Comparison of ENCODE assay signal across 2 cellular contexts in the genomic region with DNA sequence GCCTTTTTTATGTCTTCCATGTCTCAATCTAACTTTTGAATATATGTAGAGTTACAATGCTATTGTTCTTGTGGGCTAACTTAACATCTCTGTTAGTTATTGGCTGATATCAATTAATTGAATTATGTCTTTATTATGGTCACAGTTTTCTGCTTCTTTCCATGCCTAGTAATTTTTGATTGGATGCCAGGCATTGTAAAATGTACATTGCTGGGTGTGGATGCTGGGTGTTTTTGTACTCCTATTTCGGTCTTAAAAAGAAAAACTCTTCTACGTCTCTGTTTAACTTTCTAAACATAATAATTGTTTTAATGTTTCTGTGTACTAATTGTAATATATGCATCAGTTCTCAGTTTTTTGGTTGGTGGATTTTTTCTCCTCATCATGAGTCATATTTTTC.
TF ChIP-seq lines count a peak whose summit lies in the region.

No MANE protein-coding gene starts in this region.

TF ChIP-seq in A549, 52 proteins besides CTCF, POLR2A, EP300 and RAD21 (continued from another document):
- TF ChIP-seq, protein P1, sequence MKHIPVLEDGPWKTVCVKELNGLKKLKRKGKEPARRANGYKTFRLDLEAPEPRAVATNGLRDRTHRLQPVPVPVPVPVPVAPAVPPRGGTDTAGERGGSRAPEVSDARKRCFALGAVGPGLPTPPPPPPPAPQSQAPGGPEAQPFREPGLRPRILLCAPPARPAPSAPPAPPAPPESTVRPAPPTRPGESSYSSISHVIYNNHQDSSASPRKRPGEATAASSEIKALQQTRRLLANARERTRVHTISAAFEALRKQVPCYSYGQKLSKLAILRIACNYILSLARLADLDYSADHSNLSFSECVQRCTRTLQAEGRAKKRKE (CRISPR knock-in tag; IDR thresholded peaks at IDR 0.05; ENCODE audit: low read depth), result no peak
- no peak for TF ChIP-seq CBX2 (IDR thresholded peaks at IDR 0.05; ENCODE audit: borderline replicate concordance, low read depth)
- TF ChIP-seq HOXB5 (CRISPR knock-in tag; IDR thresholded peaks at IDR 0.05), result no peak
- TF ChIP-seq NR3C1 (IDR thresholded peaks at IDR 0.05), result no peak
- no peak for TF ChIP-seq NPAS2 (CRISPR knock-in tag; IDR thresholded peaks at IDR 0.05; ENCODE audit: borderline replicate concordance)
- TF ChIP-seq CHD4 (IDR thresholded peaks at IDR 0.05; ENCODE audit: borderline replicate concordance), result no peak
- TF ChIP-seq, protein P2, sequence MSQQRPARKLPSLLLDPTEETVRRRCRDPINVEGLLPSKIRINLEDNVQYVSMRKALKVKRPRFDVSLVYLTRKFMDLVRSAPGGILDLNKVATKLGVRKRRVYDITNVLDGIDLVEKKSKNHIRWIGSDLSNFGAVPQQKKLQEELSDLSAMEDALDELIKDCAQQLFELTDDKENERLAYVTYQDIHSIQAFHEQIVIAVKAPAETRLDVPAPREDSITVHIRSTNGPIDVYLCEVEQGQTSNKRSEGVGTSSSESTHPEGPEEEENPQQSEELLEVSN (IDR thresholded peaks at IDR 0.05; ENCODE audit: borderline replicate concordance, low read depth), result no peak
- TF ChIP-seq SREBF2 (IDR thresholded peaks at IDR 0.05), result no peak
- no peak for TF ChIP-seq KDM1A (IDR thresholded peaks at IDR 0.05; ENCODE audit: low read depth)
- TF ChIP-seq, protein P3, sequence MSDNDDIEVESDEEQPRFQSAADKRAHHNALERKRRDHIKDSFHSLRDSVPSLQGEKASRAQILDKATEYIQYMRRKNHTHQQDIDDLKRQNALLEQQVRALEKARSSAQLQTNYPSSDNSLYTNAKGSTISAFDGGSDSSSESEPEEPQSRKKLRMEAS (IDR thresholded peaks at IDR 0.05), result no peak
- no peak for TF ChIP-seq ZC3H11A (IDR thresholded peaks at IDR 0.05)
- no peak for TF ChIP-seq GATA3 (IDR thresholded peaks at IDR 0.05; ENCODE audit: borderline replicate concordance)
- no peak for TF ChIP-seq ZNF302 (CRISPR knock-in tag; IDR thresholded peaks at IDR 0.05)
- TF ChIP-seq, protein P4, sequence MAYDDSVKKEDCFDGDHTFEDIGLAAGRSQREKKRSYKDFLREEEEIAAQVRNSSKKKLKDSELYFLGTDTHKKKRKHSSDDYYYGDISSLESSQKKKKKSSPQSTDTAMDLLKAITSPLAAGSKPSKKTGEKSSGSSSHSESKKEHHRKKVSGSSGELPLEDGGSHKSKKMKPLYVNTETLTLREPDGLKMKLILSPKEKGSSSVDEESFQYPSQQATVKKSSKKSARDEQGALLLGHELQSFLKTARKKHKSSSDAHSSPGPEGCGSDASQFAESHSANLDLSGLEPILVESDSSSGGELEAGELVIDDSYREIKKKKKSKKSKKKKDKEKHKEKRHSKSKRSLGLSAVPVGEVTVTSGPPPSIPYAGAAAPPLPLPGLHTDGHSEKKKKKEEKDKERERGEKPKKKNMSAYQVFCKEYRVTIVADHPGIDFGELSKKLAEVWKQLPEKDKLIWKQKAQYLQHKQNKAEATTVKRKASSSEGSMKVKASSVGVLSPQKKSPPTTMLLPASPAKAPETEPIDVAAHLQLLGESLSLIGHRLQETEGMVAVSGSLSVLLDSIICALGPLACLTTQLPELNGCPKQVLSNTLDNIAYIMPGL (CRISPR knock-in tag; IDR thresholded peaks at IDR 0.05; ENCODE audit: borderline replicate concordance), result no peak
- TF ChIP-seq, protein P5, sequence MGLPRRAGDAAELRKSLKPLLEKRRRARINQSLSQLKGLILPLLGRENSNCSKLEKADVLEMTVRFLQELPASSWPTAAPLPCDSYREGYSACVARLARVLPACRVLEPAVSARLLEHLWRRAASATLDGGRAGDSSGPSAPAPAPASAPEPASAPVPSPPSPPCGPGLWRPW (IDR thresholded peaks at IDR 0.05), result no peak
TF ChIP-seq in A549: peak in this region for 0.

TF ChIP-seq in HEK293, 187 proteins besides CTCF, POLR2A, EP300 and RAD21 (continued from another document):
- TF ChIP-seq, protein P6, sequence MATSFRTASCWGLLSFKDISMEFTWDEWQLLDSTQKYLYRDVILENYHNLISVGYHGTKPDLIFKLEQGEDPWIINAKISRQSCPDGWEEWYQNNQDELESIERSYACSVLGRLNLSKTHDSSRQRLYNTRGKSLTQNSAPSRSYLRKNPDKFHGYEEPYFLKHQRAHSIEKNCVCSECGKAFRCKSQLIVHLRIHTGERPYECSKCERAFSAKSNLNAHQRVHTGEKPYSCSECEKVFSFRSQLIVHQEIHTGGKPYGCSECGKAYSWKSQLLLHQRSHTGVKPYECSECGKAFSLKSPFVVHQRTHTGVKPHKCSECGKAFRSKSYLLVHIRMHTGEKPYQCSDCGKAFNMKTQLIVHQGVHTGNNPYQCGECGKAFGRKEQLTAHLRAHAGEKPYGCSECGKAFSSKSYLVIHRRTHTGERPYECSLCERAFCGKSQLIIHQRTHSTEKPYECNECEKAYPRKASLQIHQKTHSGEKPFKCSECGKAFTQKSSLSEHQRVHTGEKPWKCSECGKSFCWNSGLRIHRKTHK (tag by site-specific recombination; IDR thresholded peaks at IDR 0.05), result peak; percentile 80
